ENCODE assay signal across 11 cellular contexts in the genomic region with DNA sequence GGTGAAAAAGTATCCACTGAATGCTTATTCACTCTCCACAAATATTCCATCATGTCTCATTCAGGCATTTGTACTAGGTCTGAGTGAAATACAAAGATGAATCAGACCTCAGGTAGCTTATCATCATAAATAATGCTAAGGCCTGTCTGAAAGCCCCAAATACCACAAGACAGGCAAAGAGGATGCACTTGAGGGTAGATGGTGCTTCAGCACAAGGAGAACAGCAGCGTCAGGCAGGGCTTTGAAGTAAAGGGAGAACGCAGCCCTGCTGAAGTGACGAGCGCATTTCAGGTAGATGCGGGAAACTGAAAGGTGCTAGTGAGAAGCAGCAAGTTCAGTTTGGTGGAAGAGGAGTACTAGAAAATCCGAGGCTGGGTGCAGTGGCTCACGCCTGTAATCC. TPM values are rescaled to one million over a fixed set of nuclear protein-coding genes. Genes with fewer than 3 reads are reported as not detected.
A peak's percentile ranks its signal among the peaks of the same experiment; 100 is the strongest.
DNase-seq lines count a peak whose midpoint lies in the region; ATAC-seq and TF ChIP-seq lines count a peak whose summit lies in the region.
"Had no signal": no experiment of that assay in that cellular context is flagged by ENCODE, and none has a peak within 500 bp of the region (broad histone marks: within the 10 kb centered on the region; RNA-seq: fewer than 3 reads in every experiment).

No MANE protein-coding gene starts in this region.

- no peak overlapping the region for H3K27ac ChIP-seq in adrenal gland
- H3K27ac ChIP-seq: vagina had no signal

- H3K9me3 ChIP-seq in adrenal gland (replicated peaks in 1 of 3): no peaks in the 10 kb centered on the region
- H3K9me3 ChIP-seq: vagina had no signal

- DNase-seq in T-helper 9 cell: peak; percentile 60
- peak; percentile 63 to 76 for DNase-seq in activated T-cell treated with anti-CD3 and anti-CD28 coated beads, Interleukin-2, amount 50 U/mL, for 72 hours
- peak; percentile 49 for DNase-seq in kidney tubule cell (ENCODE audit: low spot score)
- no peak for DNase-seq in NCI-H526 treated with DMSO at 0.1 percent for 48 hours (lab: John Stamatoyannopoulos, UW)
- no peak for DNase-seq in adrenal gland
- DNase-seq: mesendoderm; NK-92 treated with Interleukin-12 subunit alpha and Interleukin-12 subunit beta, amount 100 ng/mL, for 24 hours had no signal

- H3K9me3 Mint-ChIP-seq in activated T-cell treated with anti-CD3 and anti-CD28 coated beads, Interleukin-2, amount 50 U/mL, for 72 hours: no peaks in the 10 kb centered on the region
- no peaks in the 10 kb centered on the region for H3K9me3 Mint-ChIP-seq in stimulated activated memory B cell treated with anti-CD40 and anti-IgM and Interleukin-4, amounts not matched to agents 10 μg/mL and 1 μg/mL and 100 μg/mL, for 72 hours

- H3K36me3 ChIP-seq in adrenal gland (replicated peaks in 1 of 2): no peaks in the 10 kb centered on the region
- H3K36me3 ChIP-seq: vagina had no signal

- H3K27me3 ChIP-seq in adrenal gland: no peaks in the 10 kb centered on the region
- H3K27me3 ChIP-seq: vagina had no signal

- TF ChIP-seq POLR2A in adrenal gland (IDR thresholded peaks at IDR 0.05): no peak

- no peak overlapping the region for H3K4me3 ChIP-seq in adrenal gland
- H3K4me3 ChIP-seq: vagina had no signal

- peaks cover 38 to 85% of the 10 kb centered on the region in 2 donors for H3K4me1 ChIP-seq in adrenal gland (replicated peaks in 1 of 2)

- peak overlapping the region; percentile 24 for H3K27ac Mint-ChIP-seq in activated T-cell treated with anti-CD3 and anti-CD28 coated beads, Interleukin-2, amount 50 U/mL, for 72 hours
- peak overlapping the region; percentile 69 for H3K27ac Mint-ChIP-seq in stimulated activated memory B cell treated with anti-CD40 and anti-IgM and Interleukin-4, amounts not matched to agents 10 μg/mL and 1 μg/mL and 100 μg/mL, for 72 hours

- 79 to 92% (median 86%) methylated on average over 7 of the region's 7 CpGs for WGBS in adrenal gland, 4 donors

- H3K36me3 Mint-ChIP-seq in activated T-cell treated with anti-CD3 and anti-CD28 coated beads, Interleukin-2, amount 50 U/mL, for 72 hours (ENCODE audit: insufficient read depth in 2 of 2): no peaks in the 10 kb centered on the region
- H3K36me3 Mint-ChIP-seq in stimulated activated memory B cell treated with anti-CD40 and anti-IgM and Interleukin-4, amounts not matched to agents 10 μg/mL and 1 μg/mL and 100 μg/mL, for 72 hours: no peaks in the 10 kb centered on the region

- H3K27me3 Mint-ChIP-seq in activated T-cell treated with anti-CD3 and anti-CD28 coated beads, Interleukin-2, amount 50 U/mL, for 72 hours (ENCODE audit: low read depth): no peaks in the 10 kb centered on the region
- H3K27me3 Mint-ChIP-seq in stimulated activated memory B cell treated with anti-CD40 and anti-IgM and Interleukin-4, amounts not matched to agents 10 μg/mL and 1 μg/mL and 100 μg/mL, for 72 hours: no peaks in the 10 kb centered on the region

- TF ChIP-seq CTCF in adrenal gland (IDR thresholded peaks at IDR 0.05): no peak

- H3K4me1 Mint-ChIP-seq in activated T-cell treated with anti-CD3 and anti-CD28 coated beads, Interleukin-2, amount 50 U/mL, for 72 hours (ENCODE audit: low read depth): peaks cover 72% of the 10 kb centered on the region
- peaks cover 47% of the 10 kb centered on the region for H3K4me1 Mint-ChIP-seq in stimulated activated memory B cell treated with anti-CD40 and anti-IgM and Interleukin-4, amounts not matched to agents 10 μg/mL and 1 μg/mL and 100 μg/mL, for 72 hours

- ATAC-seq in activated T-cell treated with anti-CD3 and anti-CD28 coated beads, Interleukin-2, amount 50 U/mL, for 72 hours (replicated peaks in 1 of 2): peak; percentile 89 to 94
- ATAC-seq in stimulated activated memory B cell treated with anti-CD40 and anti-IgM and Interleukin-4, amounts not matched to agents 10 μg/mL and 1 μg/mL and 100 μg/mL, for 72 hours: no peak
- no peak for ATAC-seq in GM18867 (IDR thresholded peaks at IDR 0.05; ENCODE audit: unreplicated experiment)
- no peak for ATAC-seq in HG03095 (IDR thresholded peaks at IDR 0.05; ENCODE audit: unreplicated experiment)

- peak overlapping the region; percentile 77 to 81 for H3K4me3 Mint-ChIP-seq in activated T-cell treated with anti-CD3 and anti-CD28 coated beads, Interleukin-2, amount 50 U/mL, for 72 hours
- H3K4me3 Mint-ChIP-seq in stimulated activated memory B cell treated with anti-CD40 and anti-IgM and Interleukin-4, amounts not matched to agents 10 μg/mL and 1 μg/mL and 100 μg/mL, for 72 hours: no peak overlapping the region

- intact Hi-C loops in adrenal gland (cut with DNase I): no loop called here

RNA-seq across cellular contexts. Expression of a gene that starts 38.7 kb away (rescaled TPM):
- total RNA-seq in activated T-cell treated with anti-CD3 and anti-CD28 coated beads, Interleukin-2, amount 50 U/mL, for 72 hours: 10 to 100 TPM; 12.8 to 18.5 TPM
- total RNA-seq in adrenal gland: 100 to 1,000 TPM; 139 to 306 (median 247) TPM
- 100 to 1,000 TPM in 1 of 3 donors, 10 to 100 TPM in 2; 41.9 to 124 (median 53.3) TPM for polyA plus RNA-seq in adrenal gland

Comparison
In these comparisons a context has a peak if more than half of its experiments do, and no peak if none do; other contexts are left out.
1. DNase-seq: peak in T-helper 9 cell (single experiment), activated T-cell treated with anti-CD3 and anti-CD28 coated beads, Interleukin-2, amount 50 U/mL, for 72 hours (2 of 2) and kidney tubule cell (single experiment); none in NCI-H526 treated with DMSO at 0.1 percent for 48 hours (single experiment) and adrenal gland (0 of 7).
2. ATAC-seq: peak in activated T-cell treated with anti-CD3 and anti-CD28 coated beads, Interleukin-2, amount 50 U/mL, for 72 hours (2 of 2); none in stimulated activated memory B cell treated with anti-CD40 and anti-IgM and Interleukin-4, amounts not matched to agents 10 μg/mL and 1 μg/mL and 100 μg/mL, for 72 hours (single experiment), GM18867 (single experiment) and HG03095 (single experiment).
3. RNA of a gene that starts 38.7 kb away (total RNA-seq): 139 to 306 TPM in adrenal gland; 12.8 to 18.5 TPM in activated T-cell treated with anti-CD3 and anti-CD28 coated beads, Interleukin-2, amount 50 U/mL, for 72 hours; every median in the first group is over 4 times any median in the second.